In genomic region chr14:24426912-24427536, GRCh38 we compare ENCODE assay signal across 1 cellular context.
A peak's percentile ranks its signal among the peaks of the same experiment; 100 is the strongest.
TF ChIP-seq lines count a peak whose summit lies in the region.

No MANE protein-coding gene starts in this region.

TF ChIP-seq in HepG2, 621 proteins besides CTCF, POLR2A, EP300 and RAD21 (continued from another document and continues in another):
- TF ChIP-seq, protein P1, sequence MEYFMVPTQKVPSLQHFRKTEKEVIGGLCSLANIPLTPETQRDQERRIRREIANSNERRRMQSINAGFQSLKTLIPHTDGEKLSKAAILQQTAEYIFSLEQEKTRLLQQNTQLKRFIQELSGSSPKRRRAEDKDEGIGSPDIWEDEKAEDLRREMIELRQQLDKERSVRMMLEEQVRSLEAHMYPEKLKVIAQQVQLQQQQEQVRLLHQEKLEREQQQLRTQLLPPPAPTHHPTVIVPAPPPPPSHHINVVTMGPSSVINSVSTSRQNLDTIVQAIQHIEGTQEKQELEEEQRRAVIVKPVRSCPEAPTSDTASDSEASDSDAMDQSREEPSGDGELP (IDR thresholded peaks at IDR 0.05; ENCODE audit: borderline replicate concordance, low read depth) = peak; percentile 53; the same call in 1 of the 2 replicates
- TF ChIP-seq MXD4 (CRISPR knock-in tag; IDR thresholded peaks at IDR 0.05) (peak; percentile 69), ZNF510 (CRISPR knock-in tag; IDR thresholded peaks at IDR 0.05; ENCODE audit: low read depth) (peak; percentile 75; the same call in 1 of the 2 replicates), ZBTB42 (CRISPR knock-in tag; IDR thresholded peaks at IDR 0.05) (no peak), DMTF1 (CRISPR knock-in tag; IDR thresholded peaks at IDR 0.05) (no peak), ATF5 (CRISPR knock-in tag; IDR thresholded peaks at IDR 0.05; ENCODE audit: low read depth) (peak; percentile 8; the same call in 1 of the 2 replicates), MTA3 (CRISPR knock-in tag; IDR thresholded peaks at IDR 0.05) (no peak), ZNF230 (CRISPR knock-in tag; IDR thresholded peaks at IDR 0.05) (peak; percentile 59), ZNF619 (CRISPR knock-in tag; IDR thresholded peaks at IDR 0.05) (peak; percentile 88), FOXP4 (CRISPR knock-in tag; IDR thresholded peaks at IDR 0.05) (peak; percentile 61), NFKB2 (CRISPR knock-in tag; IDR thresholded peaks at IDR 0.05; ENCODE audit: borderline replicate concordance) (peak; percentile 69), ZNF883 (CRISPR knock-in tag; IDR thresholded peaks at IDR 0.05; ENCODE audit: not compliant biosample characterization) (peak; percentile 40), ZNF629 (CRISPR knock-in tag; conservative IDR thresholded peaks at IDR 0.05) (peak; percentile 64; the same call in 1 of the 2 replicates), RCOR2 (CRISPR knock-in tag; IDR thresholded peaks at IDR 0.05) (peak; percentile 85), ZNF644 (CRISPR knock-in tag; IDR thresholded peaks at IDR 0.05; ENCODE audit: low read depth) (peak; percentile 85), ZC3H4 (CRISPR knock-in tag; IDR thresholded peaks at IDR 0.05; ENCODE audit: borderline replicate concordance) (peak; percentile 83; the same call in 1 of the 2 replicates), ZBTB7B (CRISPR knock-in tag; IDR thresholded peaks at IDR 0.05) (peak; percentile 90), ZKSCAN1 (IDR thresholded peaks at IDR 0.05; ENCODE audit: low read length) (no peak), SAFB2 (CRISPR knock-in tag; IDR thresholded peaks at IDR 0.05; ENCODE audit: borderline replicate concordance, low read depth) (peak; percentile 57; the same call in 1 of the 2 replicates), JARID2 (CRISPR knock-in tag; IDR thresholded peaks at IDR 0.05; ENCODE audit: insufficient replicate concordance) (peak; percentile 89), CBX5 (CRISPR knock-in tag; IDR thresholded peaks at IDR 0.05; ENCODE audit: borderline replicate concordance) (peak; percentile 44; the same call in 1 of the 2 replicates), ETV6 (CRISPR knock-in tag; conservative IDR thresholded peaks at IDR 0.05) (0 out of 2 replicates have a peak, but pooled peaks have one; percentile 56), FOXJ3 (CRISPR knock-in tag; IDR thresholded peaks at IDR 0.05; ENCODE audit: borderline replicate concordance) (no peak), E2F1 (CRISPR knock-in tag; IDR thresholded peaks at IDR 0.05) (no peak), ZNF792 (CRISPR knock-in tag; IDR thresholded peaks at IDR 0.05) (peak; percentile 75; the same call in 1 of the 2 replicates), ZNF724P (CRISPR knock-in tag; IDR thresholded peaks at IDR 0.05; ENCODE audit: borderline replicate concordance) (peak; percentile 73; the same call in 1 of the 2 replicates), SSRP1 (CRISPR knock-in tag; IDR thresholded peaks at IDR 0.05) (peak; percentile 86), ZNF660 (CRISPR knock-in tag; IDR thresholded peaks at IDR 0.05; ENCODE audit: borderline replicate concordance, low read depth) (no peak), E2F5 (CRISPR knock-in tag; conservative IDR thresholded peaks at IDR 0.05) (peak; percentile 14; the same call in 1 of the 2 replicates), ZFP36 (IDR thresholded peaks at IDR 0.05; ENCODE audit: borderline replicate concordance, low read depth, low read length, partially characterized antibody) (no peak), POGZ (CRISPR knock-in tag; IDR thresholded peaks at IDR 0.05) (peak; percentile 66; the same call in 1 of the 2 replicates), SPEN (CRISPR knock-in tag; IDR thresholded peaks at IDR 0.05; ENCODE audit: low read depth) (peak; percentile 66; the same call in 1 of the 2 replicates), ERF (CRISPR knock-in tag; IDR thresholded peaks at IDR 0.05) (peak; percentile 95), ZBTB21 (CRISPR knock-in tag; IDR thresholded peaks at IDR 0.05) (no peak), GABPB1 (CRISPR knock-in tag; IDR thresholded peaks at IDR 0.05) (peak; percentile 65)
- TF ChIP-seq, protein P2, sequence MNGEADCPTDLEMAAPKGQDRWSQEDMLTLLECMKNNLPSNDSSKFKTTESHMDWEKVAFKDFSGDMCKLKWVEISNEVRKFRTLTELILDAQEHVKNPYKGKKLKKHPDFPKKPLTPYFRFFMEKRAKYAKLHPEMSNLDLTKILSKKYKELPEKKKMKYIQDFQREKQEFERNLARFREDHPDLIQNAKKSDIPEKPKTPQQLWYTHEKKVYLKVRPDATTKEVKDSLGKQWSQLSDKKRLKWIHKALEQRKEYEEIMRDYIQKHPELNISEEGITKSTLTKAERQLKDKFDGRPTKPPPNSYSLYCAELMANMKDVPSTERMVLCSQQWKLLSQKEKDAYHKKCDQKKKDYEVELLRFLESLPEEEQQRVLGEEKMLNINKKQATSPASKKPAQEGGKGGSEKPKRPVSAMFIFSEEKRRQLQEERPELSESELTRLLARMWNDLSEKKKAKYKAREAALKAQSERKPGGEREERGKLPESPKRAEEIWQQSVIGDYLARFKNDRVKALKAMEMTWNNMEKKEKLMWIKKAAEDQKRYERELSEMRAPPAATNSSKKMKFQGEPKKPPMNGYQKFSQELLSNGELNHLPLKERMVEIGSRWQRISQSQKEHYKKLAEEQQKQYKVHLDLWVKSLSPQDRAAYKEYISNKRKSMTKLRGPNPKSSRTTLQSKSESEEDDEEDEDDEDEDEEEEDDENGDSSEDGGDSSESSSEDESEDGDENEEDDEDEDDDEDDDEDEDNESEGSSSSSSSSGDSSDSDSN (CRISPR knock-in tag; IDR thresholded peaks at IDR 0.05) = peak; percentile 75
- TF ChIP-seq, protein P3, sequence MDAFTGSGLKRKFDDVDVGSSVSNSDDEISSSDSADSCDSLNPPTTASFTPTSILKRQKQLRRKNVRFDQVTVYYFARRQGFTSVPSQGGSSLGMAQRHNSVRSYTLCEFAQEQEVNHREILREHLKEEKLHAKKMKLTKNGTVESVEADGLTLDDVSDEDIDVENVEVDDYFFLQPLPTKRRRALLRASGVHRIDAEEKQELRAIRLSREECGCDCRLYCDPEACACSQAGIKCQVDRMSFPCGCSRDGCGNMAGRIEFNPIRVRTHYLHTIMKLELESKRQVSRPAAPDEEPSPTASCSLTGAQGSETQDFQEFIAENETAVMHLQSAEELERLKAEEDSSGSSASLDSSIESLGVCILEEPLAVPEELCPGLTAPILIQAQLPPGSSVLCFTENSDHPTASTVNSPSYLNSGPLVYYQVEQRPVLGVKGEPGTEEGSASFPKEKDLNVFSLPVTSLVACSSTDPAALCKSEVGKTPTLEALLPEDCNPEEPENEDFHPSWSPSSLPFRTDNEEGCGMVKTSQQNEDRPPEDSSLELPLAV (CRISPR knock-in tag; conservative IDR thresholded peaks at IDR 0.05; ENCODE audit: low read depth) = no peak
- TF ChIP-seq, protein P4, sequence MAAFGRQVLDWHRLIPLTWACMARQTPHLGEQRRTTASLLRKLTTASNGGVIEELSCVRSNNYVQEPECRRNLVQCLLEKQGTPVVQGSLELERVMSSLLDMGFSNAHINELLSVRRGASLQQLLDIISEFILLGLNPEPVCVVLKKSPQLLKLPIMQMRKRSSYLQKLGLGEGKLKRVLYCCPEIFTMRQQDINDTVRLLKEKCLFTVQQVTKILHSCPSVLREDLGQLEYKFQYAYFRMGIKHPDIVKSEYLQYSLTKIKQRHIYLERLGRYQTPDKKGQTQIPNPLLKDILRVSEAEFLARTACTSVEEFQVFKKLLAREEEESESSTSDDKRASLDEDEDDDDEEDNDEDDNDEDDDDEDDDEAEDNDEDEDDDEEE (CRISPR knock-in tag; IDR thresholded peaks at IDR 0.05) = no peak
- TF ChIP-seq, protein P5, sequence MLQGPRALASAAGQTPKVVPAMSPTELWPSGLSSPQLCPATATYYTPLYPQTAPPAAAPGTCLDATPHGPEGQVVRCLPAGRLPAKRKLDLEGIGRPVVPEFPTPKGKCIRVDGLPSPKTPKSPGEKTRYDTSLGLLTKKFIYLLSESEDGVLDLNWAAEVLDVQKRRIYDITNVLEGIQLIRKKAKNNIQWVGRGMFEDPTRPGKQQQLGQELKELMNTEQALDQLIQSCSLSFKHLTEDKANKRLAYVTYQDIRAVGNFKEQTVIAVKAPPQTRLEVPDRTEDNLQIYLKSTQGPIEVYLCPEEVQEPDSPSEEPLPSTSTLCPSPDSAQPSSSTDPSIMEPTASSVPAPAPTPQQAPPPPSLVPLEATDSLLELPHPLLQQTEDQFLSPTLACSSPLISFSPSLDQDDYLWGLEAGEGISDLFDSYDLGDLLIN (CRISPR knock-in tag; IDR thresholded peaks at IDR 0.05; ENCODE audit: borderline replicate concordance) = no peak
- TF ChIP-seq, protein P6, sequence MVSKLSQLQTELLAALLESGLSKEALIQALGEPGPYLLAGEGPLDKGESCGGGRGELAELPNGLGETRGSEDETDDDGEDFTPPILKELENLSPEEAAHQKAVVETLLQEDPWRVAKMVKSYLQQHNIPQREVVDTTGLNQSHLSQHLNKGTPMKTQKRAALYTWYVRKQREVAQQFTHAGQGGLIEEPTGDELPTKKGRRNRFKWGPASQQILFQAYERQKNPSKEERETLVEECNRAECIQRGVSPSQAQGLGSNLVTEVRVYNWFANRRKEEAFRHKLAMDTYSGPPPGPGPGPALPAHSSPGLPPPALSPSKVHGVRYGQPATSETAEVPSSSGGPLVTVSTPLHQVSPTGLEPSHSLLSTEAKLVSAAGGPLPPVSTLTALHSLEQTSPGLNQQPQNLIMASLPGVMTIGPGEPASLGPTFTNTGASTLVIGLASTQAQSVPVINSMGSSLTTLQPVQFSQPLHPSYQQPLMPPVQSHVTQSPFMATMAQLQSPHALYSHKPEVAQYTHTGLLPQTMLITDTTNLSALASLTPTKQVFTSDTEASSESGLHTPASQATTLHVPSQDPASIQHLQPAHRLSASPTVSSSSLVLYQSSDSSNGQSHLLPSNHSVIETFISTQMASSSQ (IDR thresholded peaks at IDR 0.05; ENCODE audit: low read depth) = no peak
- TF ChIP-seq, protein P6 (CRISPR knock-in tag; IDR thresholded peaks at IDR 0.05; ENCODE audit: borderline replicate concordance) = peak; percentile 53; the same call in 1 of the 2 replicates
- TF ChIP-seq, protein P7, sequence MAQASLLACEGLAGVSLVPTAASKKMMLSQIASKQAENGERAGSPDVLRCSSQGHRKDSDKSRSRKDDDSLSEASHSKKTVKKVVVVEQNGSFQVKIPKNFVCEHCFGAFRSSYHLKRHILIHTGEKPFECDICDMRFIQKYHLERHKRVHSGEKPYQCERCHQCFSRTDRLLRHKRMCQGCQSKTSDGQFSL (CRISPR knock-in tag; IDR thresholded peaks at IDR 0.05) = no peak; the same call in 1 of the 2 replicates
